25 cellular contexts compared by ENCODE assay signal in the genomic region with DNA sequence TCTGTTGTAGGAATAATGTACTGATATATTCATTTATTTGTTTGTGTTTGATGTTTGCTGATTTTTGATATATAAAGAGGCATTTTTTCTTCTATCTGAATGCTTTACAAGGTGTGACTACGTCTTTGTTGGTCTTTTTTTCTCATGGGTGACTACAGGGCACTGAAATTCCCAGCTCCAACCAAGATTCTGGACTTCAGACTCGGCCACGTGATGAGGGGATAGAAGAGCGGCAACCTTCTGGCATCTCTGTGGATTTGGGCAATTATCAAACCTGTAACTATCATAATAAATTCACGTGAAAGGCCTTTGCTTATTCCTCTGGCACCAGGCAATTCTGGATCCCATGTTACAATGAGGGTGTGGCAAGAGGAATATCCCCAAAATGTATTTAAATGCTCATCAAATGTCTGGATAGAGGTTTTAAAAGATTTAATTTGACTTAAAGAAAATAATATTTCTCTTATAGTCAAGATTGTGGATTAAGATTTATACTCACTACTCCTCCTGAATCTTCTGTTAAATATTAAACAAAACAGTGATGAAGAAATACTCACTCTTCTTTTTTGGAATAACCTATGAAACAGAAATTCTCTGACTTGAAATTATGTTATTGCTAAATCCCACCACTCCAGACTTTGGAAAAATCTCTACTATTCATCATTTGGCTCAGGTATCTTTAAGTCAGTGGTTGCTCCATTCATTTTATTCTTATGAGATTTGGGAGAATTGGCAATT.
DNase-seq lines count a peak whose midpoint lies in the region; ATAC-seq, FAIRE-seq and TF ChIP-seq lines count a peak whose summit lies in the region.
"Had no signal": no experiment of that assay in that cellular context is flagged by ENCODE, and none has a peak within 500 bp of the region (broad histone marks: within the 10 kb centered on the region; RNA-seq: fewer than 3 reads in every experiment).

No MANE protein-coding gene starts in this region.

- TF ChIP-seq CTCF in 22Rv1 (IDR thresholded peaks at IDR 0.05) (no peak), GM23338 (conservative IDR thresholded peaks at IDR 0.05; ENCODE audit: low read depth in 2 of 2) (no peak), VCaP (conservative IDR thresholded peaks at IDR 0.05) (no peak), HepG2 (CRISPR knock-in tag; IDR thresholded peaks at IDR 0.05) (no peak)

- TF ChIP-seq EP300 in HepG2 (IDR thresholded peaks at IDR 0.05; ENCODE audit: low read depth in 2 of 2, low read length in 2 of 2), result no peak
- no peak for TF ChIP-seq EP300 in HepG2 (CRISPR knock-in tag; IDR thresholded peaks at IDR 0.05; ENCODE audit: borderline replicate concordance)

- H3K27ac ChIP-seq in 22Rv1 (peak overlapping the region; percentile 88), GM23338 (ENCODE audit: low read depth) (no peak overlapping the region), VCaP (peak overlapping the region; percentile 89), HepG2 (ENCODE audit: extremely low read length, insufficient read depth, low read length) (no peak overlapping the region)

- H3K4me3 Mint-ChIP-seq in GM23338, result no peak overlapping the region
- H3K4me3 Mint-ChIP-seq in stimulated activated effector memory CD8-positive, alpha-beta T cell treated with anti-CD3 and anti-CD28 coated beads, Interleukin-12 subunit alpha, Interleukin-12 subunit beta, amount 100 ng/mL, for 72 hours, result no peak overlapping the region
- H3K4me3 Mint-ChIP-seq: CD4-positive, alpha-beta memory T cell had no signal

- H3K79me2 ChIP-seq in GM23338 (replicated peaks; ENCODE audit: insufficient read depth) (no peaks in the 10 kb centered on the region), HepG2 (ENCODE audit: insufficient read depth, low read length) (no peaks in the 10 kb centered on the region)

- H3K27me3 ChIP-seq in GM23338 (ENCODE audit: insufficient read depth), result no peaks in the 10 kb centered on the region
- H3K27me3 ChIP-seq in HepG2 (ENCODE audit: control insufficient read depth in 1 of 2, insufficient read depth in 2 of 2, low read length in 2 of 2), result no peaks in the 10 kb centered on the region

- CTCF ChIA-PET in HepG2 (lab: Yijun Ruan, JAX; ENCODE audit: low intra/inter-chr PET ratio, low total read pairs), result no interaction called here

- no peak for FAIRE-seq in HepG2 (lab: Jason Lieb, UNC)
- FAIRE-seq: A204.1, GM12891, HTR-8/SVneo, RCC 7860 had no signal

- H3K36me3 ChIP-seq in GM23338 (ENCODE audit: insufficient read depth), result no peaks in the 10 kb centered on the region
- no peaks in the 10 kb centered on the region for H3K36me3 ChIP-seq in HepG2 (replicated peaks in 1 of 2; ENCODE audit: control insufficient read depth in 1 of 2, insufficient read depth in 2 of 2, low read length in 2 of 2)

- in situ Hi-C loops in HepG2 (cut with HindIII; ENCODE audit: extremely low pct_ligation_motif_present, low pct_unique_long_range_greater_than_20kb), result no loop called here

- no peak overlapping the region for H2AFZ ChIP-seq in GM23338
- H2AFZ ChIP-seq in HepG2 (ENCODE audit: low read length), result no peak overlapping the region

- no peaks in the 10 kb centered on the region for H3F3A ChIP-seq in GM23338 (replicated peaks; ENCODE audit: low read depth)

- DNase-seq in GM23338 (ENCODE audit: low spot score) (no peak), HepG2 (ENCODE audit: low spot score) (peak; percentile 2), NCI-H1092 (lab: John Stamatoyannopoulos, UW) (no peak), NOMO-1 (lab: John Stamatoyannopoulos, UW; ENCODE audit: unreplicated experiment in 2 of 2) (no peak)
- DNase-seq in stimulated activated effector memory CD8-positive, alpha-beta T cell treated with anti-CD3 and anti-CD28 coated beads, Interleukin-12 subunit alpha, Interleukin-12 subunit beta, amount 100 ng/mL, for 72 hours (ENCODE audit: low spot score in 2 of 2), result no peak
- DNase-seq: C1 segment of cervical spinal cord; CD4-positive, alpha-beta memory T cell; DMS79 treated with DMSO at 0.1 percent for 48 hours; GF-D8; H7; KBM-7; MV-4-11; NCI-H2107; NCI-H524 treated with DMSO at 0.1 percent for 48 hours; NCI-H82; OCI-M1; T-helper 1 cell had no signal

- H3K27ac Mint-ChIP-seq in GM23338, result peak overlapping the region; percentile 3; the same call in 1 of the 2 replicates
- no peak overlapping the region for H3K27ac Mint-ChIP-seq in stimulated activated effector memory CD8-positive, alpha-beta T cell treated with anti-CD3 and anti-CD28 coated beads, Interleukin-12 subunit alpha, Interleukin-12 subunit beta, amount 100 ng/mL, for 72 hours
- H3K27ac Mint-ChIP-seq: CD4-positive, alpha-beta memory T cell had no signal

- no peaks in the 10 kb centered on the region for H3K36me3 Mint-ChIP-seq in GM23338 (ENCODE audit: low read depth)
- no peaks in the 10 kb centered on the region for H3K36me3 Mint-ChIP-seq in stimulated activated effector memory CD8-positive, alpha-beta T cell treated with anti-CD3 and anti-CD28 coated beads, Interleukin-12 subunit alpha, Interleukin-12 subunit beta, amount 100 ng/mL, for 72 hours
- H3K36me3 Mint-ChIP-seq: CD4-positive, alpha-beta memory T cell had no signal

- H4K20me1 ChIP-seq in GM23338 (replicated peaks; ENCODE audit: insufficient read depth) (no peaks in the 10 kb centered on the region), HepG2 (ENCODE audit: insufficient read depth, low read length) (no peaks in the 10 kb centered on the region)

- no peaks in the 10 kb centered on the region for H3K27me3 Mint-ChIP-seq in GM23338 (ENCODE audit: insufficient read depth, low read depth, poor library complexity)
- H3K27me3 Mint-ChIP-seq: CD4-positive, alpha-beta memory T cell had no signal

- peaks cover 11% of the 10 kb centered on the region; the same call in 2 of the 3 replicates for H3K4me1 Mint-ChIP-seq in GM23338
- H3K4me1 Mint-ChIP-seq in stimulated activated effector memory CD8-positive, alpha-beta T cell treated with anti-CD3 and anti-CD28 coated beads, Interleukin-12 subunit alpha, Interleukin-12 subunit beta, amount 100 ng/mL, for 72 hours, result no peaks in the 10 kb centered on the region
- H3K4me1 Mint-ChIP-seq: CD4-positive, alpha-beta memory T cell had no signal

- H3K4me2 ChIP-seq in GM23338 (no peak overlapping the region), HepG2 (ENCODE audit: low read depth, low read length) (peak overlapping the region; percentile 38; the same call in 1 of the 2 replicates)

- no peak for TF ChIP-seq RAD21 in HepG2 (CRISPR knock-in tag; IDR thresholded peaks at IDR 0.05)

- no peaks in the 10 kb centered on the region for H3K9me3 Mint-ChIP-seq in GM23338
- H3K9me3 Mint-ChIP-seq in stimulated activated effector memory CD8-positive, alpha-beta T cell treated with anti-CD3 and anti-CD28 coated beads, Interleukin-12 subunit alpha, Interleukin-12 subunit beta, amount 100 ng/mL, for 72 hours, result peaks cover 6% of the 10 kb centered on the region

- no peaks in the 10 kb centered on the region for H3K9me2 ChIP-seq in GM23338 (ENCODE audit: insufficient read depth)

- ATAC-seq in GM23338 (no peak), HepG2 (peak; percentile 31; the same call in 1 of the 3 replicates), HG03196 (IDR thresholded peaks at IDR 0.05; ENCODE audit: unreplicated experiment) (no peak)
- ATAC-seq in stimulated activated effector memory CD8-positive, alpha-beta T cell treated with anti-CD3 and anti-CD28 coated beads, Interleukin-12 subunit alpha, Interleukin-12 subunit beta, amount 100 ng/mL, for 72 hours, result no peak

- no peak overlapping the region for H3K9ac ChIP-seq in HepG2 (ENCODE audit: insufficient read depth, low read depth, low read length)

- no TSS peak for BruUV-seq in HepG2 (replicated peaks; lab: Mats Ljungman, UMichigan)

- H3K9me3 ChIP-seq in HepG2 (ENCODE audit: low read length), result no peaks in the 10 kb centered on the region
- H3K9me3 ChIP-seq: Caco-2 had no signal

- intact Hi-C loops in HepG2 (cut with micrococcal nuclease; ENCODE audit: unreplicated experiment), result loop anchor here (10.0 kb wide), 1 partner anchor 296 kb away; no protein-coding TSS in a partner anchor

- 2% methylated on average over 5 of the region's 5 CpGs for WGBS in HepG2 (ENCODE audit: low lambda C conversion rate)

- H3K4me1 ChIP-seq in GM23338 (ENCODE audit: insufficient read depth), result no peaks in the 10 kb centered on the region; the same call in 1 of the 2 replicates
- peaks cover 19% of the 10 kb centered on the region for H3K4me1 ChIP-seq in HepG2 (ENCODE audit: insufficient read depth, low read length)

- POLR2A ChIA-PET in HepG2 (lab: Yijun Ruan, JAX), result no interaction called here

- H3K4me3 ChIP-seq in GM23338 (no peak overlapping the region), HepG2 (replicated peaks in 1 of 3; ENCODE audit: insufficient read depth in 1 of 3, low read depth in 2 of 3, low read length in 3 of 3) (no peak overlapping the region)

- TF ChIP-seq POLR2A in HepG2 (IDR thresholded peaks at IDR 0.05; ENCODE audit: insufficient read depth in 1 of 2, low read depth in 2 of 2, low read length in 2 of 2), result no peak

TF ChIP-seq in GM23338, 12 proteins besides CTCF, POLR2A, EP300 and RAD21:
- no peak for TF ChIP-seq STAT1 (IDR thresholded peaks at IDR 0.05; ENCODE audit: unreplicated experiment)

TF ChIP-seq in HepG2, 621 proteins besides CTCF, POLR2A, EP300 and RAD21:
- TF ChIP-seq HIVEP1 (CRISPR knock-in tag; IDR thresholded peaks at IDR 0.05) (no peak), USF2 (IDR thresholded peaks at IDR 0.05; ENCODE audit: low read depth, low read length) (no peak), USF2 (CRISPR knock-in tag; IDR thresholded peaks at IDR 0.05; ENCODE audit: borderline replicate concordance) (peak; percentile 46; the same call in 1 of the 2 replicates), BHLHE40 (IDR thresholded peaks at IDR 0.05; ENCODE audit: low read length) (0 out of 2 replicates have a peak, but pooled peaks have one; percentile 49), HNF4A (CRISPR knock-in tag; IDR thresholded peaks at IDR 0.05) (0 out of 2 replicates have a peak, but pooled peaks have one; percentile 5)

Comparison
In these comparisons a context has a peak if more than half of its experiments do, and no peak if none do; other contexts are left out.
1. H3K27ac ChIP-seq: peak in 22Rv1 (single experiment) and VCaP (single experiment); none in GM23338 (single experiment) and HepG2 (single experiment).